11 cellular contexts compared by ENCODE assay signal in the genomic region with DNA sequence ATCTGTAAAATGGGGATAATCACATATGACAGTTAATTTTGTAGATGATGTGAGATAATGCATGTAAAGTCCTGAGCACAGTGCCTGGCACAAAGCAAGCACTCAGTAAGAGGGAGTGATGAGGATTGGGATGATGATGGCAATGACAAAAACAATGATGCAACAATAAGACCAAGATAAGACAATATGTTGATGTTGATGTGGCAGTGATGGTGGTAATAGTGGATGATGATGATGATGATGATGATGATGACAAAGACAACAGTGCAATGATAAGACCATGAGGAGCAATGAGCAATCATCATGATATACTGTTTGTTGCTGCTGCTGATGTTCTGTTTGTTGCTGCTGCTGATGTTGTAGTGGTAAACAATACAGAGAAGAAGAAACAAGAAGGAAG.
"Had no signal": no experiment of that assay in that cellular context is flagged by ENCODE, and none has a peak within 500 bp of the region (broad histone marks: within the 10 kb centered on the region; RNA-seq: fewer than 3 reads in every experiment).

No MANE protein-coding gene starts in this region.

- H3K27ac ChIP-seq: GM23248 had no signal

- H3K4me2 ChIP-seq: GM23338 had no signal

- H3K36me3 ChIP-seq: HAP-1 had no signal

- H3K4me3 Mint-ChIP-seq: GM23338, H9, HFFc6 had no signal

- H2AFZ ChIP-seq: GM23248, GM23338 had no signal

- FAIRE-seq: H1, H54 had no signal

- ATAC-seq: GM23338, HCT116 had no signal

- H3K9me3 Mint-ChIP-seq: GM23338, H9, HFFc6 had no signal

- H3K9me3 ChIP-seq: HAP-1 had no signal

- H3K9ac ChIP-seq: GM23248 had no signal

- DNase-seq: GM23248, GOT3, H7, H9, HCEC 1CT, HFFc6 had no signal

- H3K4me1 ChIP-seq: HAP-1 had no signal

- H3K27ac Mint-ChIP-seq: GM23338, H9, HFFc6 had no signal

- H3K4me3 ChIP-seq: GM23248, GM23338, HAP-1 had no signal
